ENCODE assay signal across 1 cellular context in the genomic region with DNA sequence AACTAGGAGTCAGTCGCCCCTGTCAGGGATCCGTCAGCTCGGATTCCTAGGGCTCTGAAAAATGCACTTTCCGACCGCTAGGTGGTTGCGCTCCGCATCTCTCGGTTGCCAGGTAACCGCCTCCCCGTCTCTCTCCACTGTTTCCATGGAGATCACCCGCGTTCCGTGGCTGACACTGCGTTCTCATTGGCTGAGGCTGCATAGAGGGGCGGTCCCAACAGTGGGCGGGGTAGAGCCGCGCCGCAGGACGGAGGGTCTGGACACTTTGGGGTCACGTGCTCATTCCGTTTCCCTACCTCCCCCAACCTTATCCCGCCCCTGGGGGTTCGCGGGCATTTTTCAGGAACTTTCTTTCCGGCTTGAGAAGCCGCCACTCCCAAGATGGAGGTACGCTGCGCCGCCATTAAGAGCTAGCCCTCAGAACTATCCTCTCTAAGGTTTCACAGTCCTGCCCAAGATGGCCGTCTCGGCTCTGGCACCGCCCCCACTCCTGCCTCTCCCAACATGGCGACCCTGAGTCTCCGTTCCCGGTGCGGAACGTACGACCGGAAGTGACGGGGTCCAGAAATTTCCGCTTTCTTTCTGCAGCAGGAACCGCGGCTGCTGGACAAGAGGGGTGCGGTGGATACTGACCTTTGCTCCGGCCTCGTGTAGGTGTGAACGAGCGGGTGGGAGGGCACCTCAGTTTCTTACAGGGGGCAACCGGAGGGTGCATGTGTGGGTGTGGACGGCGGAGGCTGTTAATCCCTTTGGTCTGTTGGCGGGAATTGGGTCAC.
A peak's percentile ranks its signal among the peaks of the same experiment; 100 is the strongest.
TF ChIP-seq lines count a peak whose summit lies in the region.

Gene ODAD3, minus strand, starts transcription at position 65 of the 776 bp plus-strand sequence. CDS start 105 bp downstream, outside the sequence.
A gene with protein sequence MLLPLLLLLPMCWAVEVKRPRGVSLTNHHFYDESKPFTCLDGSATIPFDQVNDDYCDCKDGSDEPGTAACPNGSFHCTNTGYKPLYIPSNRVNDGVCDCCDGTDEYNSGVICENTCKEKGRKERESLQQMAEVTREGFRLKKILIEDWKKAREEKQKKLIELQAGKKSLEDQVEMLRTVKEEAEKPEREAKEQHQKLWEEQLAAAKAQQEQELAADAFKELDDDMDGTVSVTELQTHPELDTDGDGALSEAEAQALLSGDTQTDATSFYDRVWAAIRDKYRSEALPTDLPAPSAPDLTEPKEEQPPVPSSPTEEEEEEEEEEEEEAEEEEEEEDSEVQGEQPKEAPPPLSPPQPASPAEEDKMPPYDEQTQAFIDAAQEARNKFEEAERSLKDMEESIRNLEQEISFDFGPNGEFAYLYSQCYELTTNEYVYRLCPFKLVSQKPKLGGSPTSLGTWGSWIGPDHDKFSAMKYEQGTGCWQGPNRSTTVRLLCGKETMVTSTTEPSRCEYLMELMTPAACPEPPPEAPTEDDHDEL (plus strand): TSS at position 579 of the 776 bp plus-strand sequence. CDS start 483 bp downstream, outside the sequence.

TF ChIP-seq in K562, 482 proteins besides CTCF, POLR2A, EP300 and RAD21 (continued from another document and continues in another):
- TF ChIP-seq, protein P1, sequence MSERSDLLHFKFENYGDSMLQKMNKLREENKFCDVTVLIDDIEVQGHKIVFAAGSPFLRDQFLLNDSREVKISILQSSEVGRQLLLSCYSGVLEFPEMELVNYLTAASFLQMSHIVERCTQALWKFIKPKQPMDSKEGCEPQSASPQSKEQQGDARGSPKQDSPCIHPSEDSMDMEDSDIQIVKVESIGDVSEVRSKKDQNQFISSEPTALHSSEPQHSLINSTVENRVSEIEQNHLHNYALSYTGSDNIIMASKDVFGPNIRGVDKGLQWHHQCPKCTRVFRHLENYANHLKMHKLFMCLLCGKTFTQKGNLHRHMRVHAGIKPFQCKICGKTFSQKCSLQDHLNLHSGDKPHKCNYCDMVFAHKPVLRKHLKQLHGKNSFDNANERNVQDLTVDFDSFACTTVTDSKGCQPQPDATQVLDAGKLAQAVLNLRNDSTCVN (CRISPR knock-in tag; IDR thresholded peaks at IDR 0.05) = no peak
- TF ChIP-seq BHLHE40 (IDR thresholded peaks at IDR 0.05; ENCODE audit: low read length) (peak; percentile 91), ZNF79 (CRISPR knock-in tag; IDR thresholded peaks at IDR 0.05; ENCODE audit: low read depth) (no peak), ZEB2 (IDR thresholded peaks at IDR 0.05) (no peak), ZNF253 (CRISPR knock-in tag; conservative IDR thresholded peaks at IDR 0.05) (no peak), POLR2B (IDR thresholded peaks at IDR 0.05; ENCODE audit: low read depth, partially characterized antibody) (peak; percentile 66), MXI1 (IDR thresholded peaks at IDR 0.05; ENCODE audit: low read depth, low read length) (peak; percentile 95), SRF (CRISPR knock-in tag; IDR thresholded peaks at IDR 0.05) (peak in 1 of 2 experiments; percentile 82; a peak in 1 of 4 replicates), RBM34 (IDR thresholded peaks at IDR 0.05; ENCODE audit: borderline replicate concordance, insufficient read depth, low read length) (no peak), SAFB (IDR thresholded peaks at IDR 0.05; ENCODE audit: borderline replicate concordance, low read depth, low read length) (no peak), POLR2AphosphoS2 (IDR thresholded peaks at IDR 0.05; ENCODE audit: low read length) (no peak), ZBTB8A (IDR thresholded peaks at IDR 0.05; ENCODE audit: partially characterized antibody) (no peak), ZNF589 (CRISPR knock-in tag; IDR thresholded peaks at IDR 0.05; ENCODE audit: low read depth) (peak; percentile 96), ZBTB40 (IDR thresholded peaks at IDR 0.05) (peak; percentile 99), ZBTB40 (CRISPR knock-in tag; IDR thresholded peaks at IDR 0.05) (no peak), TEAD4 (IDR thresholded peaks at IDR 0.05; ENCODE audit: low read length) (peak; percentile 93), TEAD4 (CRISPR knock-in tag; IDR thresholded peaks at IDR 0.05; ENCODE audit: borderline replicate concordance) (no peak), ZNF586 (CRISPR knock-in tag; conservative IDR thresholded peaks at IDR 0.05) (no peak), CHCHD3 (CRISPR knock-in tag; IDR thresholded peaks at IDR 0.05) (no peak), ZKSCAN3 (CRISPR knock-in tag; IDR thresholded peaks at IDR 0.05) (no peak), HNRNPH1 (optimal IDR thresholded peaks at IDR 0.05; ENCODE audit: low read depth, low read length) (no peak), ZNF133 (CRISPR knock-in tag; IDR thresholded peaks at IDR 0.05) (no peak), SMARCB1 (IDR thresholded peaks at IDR 0.05; ENCODE audit: insufficient read length, low read depth) (no peak), SMARCA5 (IDR thresholded peaks at IDR 0.05) (no peak), KLF10 (CRISPR knock-in tag; IDR thresholded peaks at IDR 0.05) (no peak), CBFA2T2 (conservative IDR thresholded peaks at IDR 0.05) (peak; percentile 83), ZNF121 (CRISPR knock-in tag; conservative IDR thresholded peaks at IDR 0.05) (no peak), MTA3 (IDR thresholded peaks at IDR 0.05; ENCODE audit: borderline replicate concordance) (peak; percentile 66; the same call in 1 of the 2 replicates), MLX (CRISPR knock-in tag; conservative IDR thresholded peaks at IDR 0.05) (no peak)
- TF ChIP-seq, protein P2, sequence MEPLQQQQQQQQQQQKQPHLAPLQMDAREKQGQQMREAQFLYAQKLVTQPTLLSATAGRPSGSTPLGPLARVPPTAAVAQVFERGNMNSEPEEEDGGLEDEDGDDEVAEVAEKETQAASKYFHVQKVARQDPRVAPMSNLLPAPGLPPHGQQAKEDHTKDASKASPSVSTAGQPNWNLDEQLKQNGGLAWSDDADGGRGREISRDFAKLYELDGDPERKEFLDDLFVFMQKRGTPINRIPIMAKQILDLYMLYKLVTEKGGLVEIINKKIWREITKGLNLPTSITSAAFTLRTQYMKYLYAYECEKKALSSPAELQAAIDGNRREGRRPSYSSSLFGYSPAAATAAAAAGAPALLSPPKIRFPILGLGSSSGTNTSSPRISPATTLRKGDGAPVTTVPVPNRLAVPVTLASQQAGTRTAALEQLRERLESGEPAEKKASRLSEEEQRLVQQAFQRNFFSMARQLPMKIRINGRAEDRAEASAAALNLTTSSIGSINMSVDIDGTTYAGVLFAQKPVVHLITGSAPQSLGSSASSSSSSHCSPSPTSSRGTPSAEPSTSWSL (CRISPR knock-in tag; IDR thresholded peaks at IDR 0.05; ENCODE audit: borderline replicate concordance) = no peak
